17 cellular contexts compared by ENCODE assay signal in the genomic region with DNA sequence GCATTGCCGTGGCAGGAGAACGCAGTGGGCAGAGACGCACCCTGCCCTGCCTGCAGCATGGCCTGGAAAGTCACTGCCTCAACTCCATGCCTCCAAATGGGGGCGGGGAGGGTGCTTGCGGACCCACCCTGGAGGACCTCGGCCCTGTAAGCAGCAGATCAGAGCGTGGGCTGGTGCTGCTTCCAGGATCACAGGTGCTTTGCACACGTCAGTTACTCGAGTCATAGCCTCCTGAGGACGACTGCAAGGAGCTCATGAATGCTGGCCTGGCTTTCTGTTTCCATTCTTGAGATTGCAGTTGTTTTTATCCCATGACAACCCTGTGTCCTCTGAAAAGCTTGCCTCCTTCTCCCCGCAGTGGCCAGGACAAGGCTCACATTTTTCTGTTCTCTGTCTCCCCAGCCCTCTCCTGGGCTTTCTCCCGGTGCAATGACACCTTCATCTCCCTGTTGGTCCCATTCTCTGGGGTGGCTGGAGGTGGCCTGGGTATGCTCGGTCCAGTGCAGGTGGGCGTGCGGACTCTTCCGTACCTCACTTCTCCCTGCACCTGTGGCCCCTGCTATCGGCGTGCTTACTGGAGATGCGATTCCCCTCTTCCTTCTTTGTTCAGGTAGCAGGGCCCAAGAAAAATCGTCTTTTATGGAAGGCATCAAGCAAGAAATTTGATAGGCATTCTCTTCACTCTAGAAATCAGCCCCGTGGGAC.
A peak's percentile ranks its signal among the peaks of the same experiment; 100 is the strongest.
DNase-seq lines count a peak whose midpoint lies in the region; ATAC-seq and TF ChIP-seq lines count a peak whose summit lies in the region.
"Had no signal": no experiment of that assay in that cellular context is flagged by ENCODE, and none has a peak within 500 bp of the region (broad histone marks: within the 10 kb centered on the region; RNA-seq: fewer than 3 reads in every experiment).

No MANE protein-coding gene starts in this region.

- H3K9me2 ChIP-seq in hepatocyte (replicated peaks; ENCODE audit: insufficient read depth) = no peaks in the 10 kb centered on the region

- H4K20me1 ChIP-seq in hepatocyte (ENCODE audit: insufficient read depth, poor library complexity, severe bottlenecking) = no peaks in the 10 kb centered on the region

- TF ChIP-seq POLR2A in heart left ventricle (IDR thresholded peaks at IDR 0.05) = no peak

- no peak overlapping the region for H2AFZ ChIP-seq in hepatocyte
- H2AFZ ChIP-seq: GM23248 had no signal

- H3K4me2 ChIP-seq in hepatocyte = no peak overlapping the region

- no peaks in the 10 kb centered on the region for H3K9me3 ChIP-seq in heart left ventricle
- H3K9me3 ChIP-seq in hepatocyte (ENCODE audit: low read depth) = no peaks in the 10 kb centered on the region
- H3K9me3 ChIP-seq: HAP-1 had no signal

- H3K4me1 Mint-ChIP-seq in osteocyte (ENCODE audit: unreplicated experiment) = peaks cover 23% of the 10 kb centered on the region
- H3K4me1 Mint-ChIP-seq: CD14-positive monocyte had no signal

- H3K36me3 Mint-ChIP-seq in osteocyte (ENCODE audit: unreplicated experiment) = peaks cover 8% of the 10 kb centered on the region
- H3K36me3 Mint-ChIP-seq: CD14-positive monocyte; CD8-positive, alpha-beta T cell had no signal

- H3K79me2 ChIP-seq in hepatocyte = no peaks in the 10 kb centered on the region

- no peak for ATAC-seq in heart left ventricle
- ATAC-seq: CD8-positive, alpha-beta T cell had no signal

- peak overlapping the region; percentile 6 for H3K27ac Mint-ChIP-seq in osteocyte (ENCODE audit: unreplicated experiment)
- H3K27ac Mint-ChIP-seq: CD14-positive monocyte; CD8-positive, alpha-beta T cell had no signal

- H3K27ac ChIP-seq in heart left ventricle (no peak overlapping the region), hepatocyte (no peak overlapping the region)
- H3K27ac ChIP-seq: 22Rv1, GM23248 had no signal

- no peaks in the 10 kb centered on the region for H3K27me3 Mint-ChIP-seq in osteocyte (ENCODE audit: unreplicated experiment)

- peaks cover 0 to 5% (median 0%) of the 10 kb centered on the region in 9 donors for H3K36me3 ChIP-seq in heart left ventricle
- H3K36me3 ChIP-seq in hepatocyte (replicated peaks; ENCODE audit: insufficient read depth, low read depth) = no peaks in the 10 kb centered on the region
- H3K36me3 ChIP-seq: HAP-1 had no signal

- DNase-seq in cardiac septum (ENCODE audit: low spot score) (peak; percentile 55), heart left ventricle (no peak), mesenteric fat pad (ENCODE audit: low spot score) (peak; percentile 77), osteocyte (ENCODE audit: extremely low spot score, unreplicated experiment) (no peak), DMS53 treated with DMSO at 0.1 percent for 48 hours (lab: John Stamatoyannopoulos, UW; ENCODE audit: unreplicated experiment) (no peak), epidermal melanocyte (ENCODE audit: insufficient read length, low spot score) (no peak), SHP77 treated with DMSO at 0.1 percent for 48 hours (lab: John Stamatoyannopoulos, UW) (no peak), hepatocyte (ENCODE audit: low spot score) (no peak)
- DNase-seq: CD8-positive, alpha-beta T cell; COR-L47; DMS153; DND-41; GDM1; GM23248 had no signal

- no peaks in the 10 kb centered on the region for H3K27me3 ChIP-seq in heart left ventricle
- no peaks in the 10 kb centered on the region for H3K27me3 ChIP-seq in hepatocyte

- H3K4me3 ChIP-seq in heart left ventricle = no peak overlapping the region
- H3K4me3 ChIP-seq in hepatocyte = no peak overlapping the region
- H3K4me3 ChIP-seq: GM23248, HAP-1 had no signal

- H3K4me3 Mint-ChIP-seq in osteocyte (ENCODE audit: unreplicated experiment) = no peak overlapping the region
- H3K4me3 Mint-ChIP-seq: CD14-positive monocyte; CD8-positive, alpha-beta T cell had no signal

- intact Hi-C loops in cardiac septum (cut with DNase I) = no loop called here
- intact Hi-C loops in heart left ventricle (cut with DNase I) = no loop called here

- no peaks in the 10 kb centered on the region for H3K9me3 Mint-ChIP-seq in osteocyte (ENCODE audit: unreplicated experiment)
- H3K9me3 Mint-ChIP-seq: CD8-positive, alpha-beta T cell had no signal

- H3K4me1 ChIP-seq in heart left ventricle (no peaks in the 10 kb centered on the region), hepatocyte (ENCODE audit: insufficient read depth) (no peaks in the 10 kb centered on the region)
- H3K4me1 ChIP-seq: HAP-1 had no signal

- WGBS in heart left ventricle, 4 donors = 95 to 97% (median 96%) methylated on average over 20 to 21 of the region's 21 CpGs
- 96% methylated on average over 21 of the region's 21 CpGs for WGBS in hepatocyte (ENCODE audit: low lambda C conversion rate, missing lambda C conversion rate)

- TF ChIP-seq CTCF in heart left ventricle (IDR thresholded peaks at IDR 0.05) (no peak), osteocyte (IDR thresholded peaks at IDR 0.05) (no peak), hepatocyte (IDR thresholded peaks at IDR 0.05; ENCODE audit: poor library complexity) (no peak)

Comparison
In these comparisons a context has a peak if more than half of its experiments do, and no peak if none do; other contexts are left out.
1. DNase-seq: peak in cardiac septum (single experiment) and mesenteric fat pad (single experiment); none in heart left ventricle (0 of 5), osteocyte (single experiment), DMS53 treated with DMSO at 0.1 percent for 48 hours (single experiment), epidermal melanocyte (single experiment), SHP77 treated with DMSO at 0.1 percent for 48 hours (single experiment) and hepatocyte (single experiment).